Comparison of ENCODE assay signal across 8 cellular contexts in genomic region chr11:68461284-68461861, GRCh38. TPM values are rescaled to one million over a fixed set of nuclear protein-coding genes. Genes with fewer than 3 reads are reported as not detected.
DNase-seq lines count a peak whose midpoint lies in the region; ATAC-seq and TF ChIP-seq lines count a peak whose summit lies in the region.

No MANE protein-coding gene starts in this region.

- no peak for ATAC-seq in CD8-positive, alpha-beta T cell
- ATAC-seq in activated CD8-positive, alpha-beta T cell treated with anti-CD3 and anti-CD28 coated beads, Interleukin-2, amount 10 ng/mL, durations not matched to agents 7 days and 5 days = no peak
- ATAC-seq in right cardiac atrium (no peak), GM18861 (IDR thresholded peaks at IDR 0.05; ENCODE audit: unreplicated experiment) (no peak), HG03280 (IDR thresholded peaks at IDR 0.05; ENCODE audit: unreplicated experiment) (no peak)

- peaks cover 15% of the 10 kb centered on the region for H3K36me3 Mint-ChIP-seq in CD8-positive, alpha-beta T cell
- peaks cover 26% of the 10 kb centered on the region for H3K36me3 Mint-ChIP-seq in activated CD8-positive, alpha-beta T cell treated with anti-CD3 and anti-CD28 coated beads, Interleukin-2, amount 10 ng/mL, durations not matched to agents 7 days and 5 days (ENCODE audit: low read depth)

- no peak for TF ChIP-seq CTCF in CD8-positive, alpha-beta T cell (IDR thresholded peaks at IDR 0.05)

- WGBS in right cardiac atrium = under 1% methylated on average over 22 of the region's 22 CpGs

- H3K27ac Mint-ChIP-seq in CD8-positive, alpha-beta T cell = peak overlapping the region; percentile 88
- H3K27ac Mint-ChIP-seq in activated CD8-positive, alpha-beta T cell treated with anti-CD3 and anti-CD28 coated beads, Interleukin-2, amount 10 ng/mL, durations not matched to agents 7 days and 5 days = peak overlapping the region; percentile 89

- no peaks in the 10 kb centered on the region for H3K9me3 ChIP-seq in CD8-positive, alpha-beta T cell (ENCODE audit: low read length)
- no peaks in the 10 kb centered on the region for H3K9me3 ChIP-seq in right cardiac atrium (ENCODE audit: control insufficient read depth, low read length)

- H3K4me1 Mint-ChIP-seq in CD8-positive, alpha-beta T cell (ENCODE audit: low read depth) = peaks cover 49% of the 10 kb centered on the region
- H3K4me1 Mint-ChIP-seq in activated CD8-positive, alpha-beta T cell treated with anti-CD3 and anti-CD28 coated beads, Interleukin-2, amount 10 ng/mL, durations not matched to agents 7 days and 5 days (ENCODE audit: low read depth) = peaks cover 42% of the 10 kb centered on the region

- POLR2A ChIA-PET in CD8-positive, alpha-beta T cell (lab: Charles Lee) = interaction anchor here (1.0 kb wide), 1 partner anchor 67 kb away, joined by 3 read pairs; no protein-coding TSS in a partner anchor
- POLR2A ChIA-PET in activated CD8-positive, alpha-beta T cell treated with anti-CD3 and anti-CD28 coated beads, Interleukin-2, amount 10 ng/mL, durations not matched to agents 7 days and 5 days (lab: Charles Lee) = interaction anchor here (0.6 to 0.9 kb wide), 2 partner anchors 67 to 86 kb away, joined by 3 read pairs; no protein-coding TSS in a partner anchor

- no peaks in the 10 kb centered on the region for H3K9me3 Mint-ChIP-seq in CD8-positive, alpha-beta T cell
- no peaks in the 10 kb centered on the region for H3K9me3 Mint-ChIP-seq in activated CD8-positive, alpha-beta T cell treated with anti-CD3 and anti-CD28 coated beads, Interleukin-2, amount 10 ng/mL, durations not matched to agents 7 days and 5 days (ENCODE audit: insufficient read depth)

- intact Hi-C loops in CD8-positive, alpha-beta T cell (cut with DNase I, micrococcal nuclease) = loop anchor here (2.0 to 5.0 kb wide), 7 partner anchors 66 to 1741 kb away; partner anchors contain the start of genes C11orf24 (in 1 of the 2), CPT1A (in 1 of the 2), FADD (in 1 of the 2) and IGHMBP2 (in 1 of the 2)
- intact Hi-C loops in right cardiac atrium (cut with DNase I) = loop anchor here in 3 of 4 donors (10.0 kb wide), 3 partner anchors 93 to 1183 kb away; partner anchors contain the start of gene CCND1 (in 1 of the 3)

- peaks cover 45% of the 10 kb centered on the region for H3K4me1 ChIP-seq in CD8-positive, alpha-beta T cell (ENCODE audit: insufficient read depth, low read length)
- peaks cover 12% of the 10 kb centered on the region for H3K4me1 ChIP-seq in right cardiac atrium (ENCODE audit: control insufficient read depth, insufficient read depth, low read length)

- peak overlapping the region; percentile 79 for H3K4me3 Mint-ChIP-seq in CD8-positive, alpha-beta T cell
- H3K4me3 Mint-ChIP-seq in activated CD8-positive, alpha-beta T cell treated with anti-CD3 and anti-CD28 coated beads, Interleukin-2, amount 10 ng/mL, durations not matched to agents 7 days and 5 days = peak overlapping the region; percentile 72

- peak overlapping the region; percentile 95 for H3K27ac ChIP-seq in CD8-positive, alpha-beta T cell (ENCODE audit: low read depth, low read length)
- peak overlapping the region; percentile 98 for H3K27ac ChIP-seq in right cardiac atrium (ENCODE audit: low read length)

- CTCF ChIA-PET in CD8-positive, alpha-beta T cell (lab: Charles Lee) = no interaction called here
- CTCF ChIA-PET in activated CD8-positive, alpha-beta T cell treated with anti-CD3 and anti-CD28 coated beads, Interleukin-2, amount 10 ng/mL, durations not matched to agents 7 days and 5 days (lab: Charles Lee) = interaction anchor here (1.3 kb wide), 1 partner anchor 89 kb away, joined by 5 read pairs; no protein-coding TSS in a partner anchor

- peak overlapping the region; percentile 95 for H3K4me3 ChIP-seq in CD8-positive, alpha-beta T cell (ENCODE audit: low read depth, low read length)
- H3K4me3 ChIP-seq in right cardiac atrium (ENCODE audit: low read length) = peak overlapping the region; percentile 97
- peak overlapping the region; percentile 70 for H3K4me3 ChIP-seq in skeletal muscle cell (ENCODE audit: low read depth, low read length)

- no peaks in the 10 kb centered on the region for H3K27me3 Mint-ChIP-seq in CD8-positive, alpha-beta T cell (ENCODE audit: low read depth)
- H3K27me3 Mint-ChIP-seq in activated CD8-positive, alpha-beta T cell treated with anti-CD3 and anti-CD28 coated beads, Interleukin-2, amount 10 ng/mL, durations not matched to agents 7 days and 5 days (ENCODE audit: low read depth) = no peaks in the 10 kb centered on the region

- H3K36me3 ChIP-seq in CD8-positive, alpha-beta T cell (ENCODE audit: insufficient read depth, low read length) = no peaks in the 10 kb centered on the region

- H3K27me3 ChIP-seq in CD8-positive, alpha-beta T cell (ENCODE audit: insufficient read depth, low read length) = no peaks in the 10 kb centered on the region
- H3K27me3 ChIP-seq in right cardiac atrium (ENCODE audit: control insufficient read depth, insufficient read depth) = no peaks in the 10 kb centered on the region

- peak in 1 of 7 experiments; percentile 16 for DNase-seq in CD8-positive, alpha-beta T cell
- peak; percentile 40 for DNase-seq in HT1080 (ENCODE audit: low read depth)
- peak; percentile 37 for DNase-seq in activated CD8-positive, alpha-beta T cell treated with anti-CD3 and anti-CD28 coated beads, Interleukin-2, amount 10 ng/mL, durations not matched to agents 7 days and 5 days
- DNase-seq in right cardiac atrium = no peak
- DNase-seq in skeletal muscle cell (ENCODE audit: low read depth) = no peak
- no peak for DNase-seq in GM19238 (ENCODE audit: insufficient read length, low spot score)

RNA-seq across cellular contexts. Expression of gene PPP6R3, which starts 0.8 kb away (rescaled TPM):
- total RNA-seq in CD8-positive, alpha-beta T cell = 100 to 1,000 TPM; 113 to 114 TPM
- 93.6 and 111 TPM in 2 replicates for total RNA-seq in HT1080 (2014; rRNA removed; shearing (Covaris generic))
- 41.5 and 50.2 TPM in 2 replicates for polyA plus RNA-seq in HT1080 (2015; cell fraction: cytosol; rRNA removed)
- 96.7 and 114 TPM in 2 replicates for polyA plus RNA-seq in HT1080 (2015; cell fraction: nucleus; rRNA removed)
- 100 to 1,000 TPM; 114 to 120 TPM for total RNA-seq in activated CD8-positive, alpha-beta T cell treated with anti-CD3 and anti-CD28 coated beads, Interleukin-2, amount 10 ng/mL, durations not matched to agents 7 days and 5 days
- 100 to 1,000 TPM in 1 of 4 donors, 10 to 100 TPM in 3; 81.5 to 101 (median 90.8) TPM for total RNA-seq in right cardiac atrium
- polyA plus RNA-seq in right cardiac atrium = 22.1 TPM

Comparison
In these comparisons a context has a peak if more than half of its experiments do, and no peak if none do; other contexts are left out.
1. DNase-seq: peak in HT1080 (single experiment) and activated CD8-positive, alpha-beta T cell treated with anti-CD3 and anti-CD28 coated beads, Interleukin-2, amount 10 ng/mL, durations not matched to agents 7 days and 5 days (single experiment); none in right cardiac atrium (0 of 3), skeletal muscle cell (single experiment) and GM19238 (single experiment).
2. Peak in every context shown above with its lines, with median percentiles within 50 percentile points of each other: H3K4me3 ChIP-seq.